In the genomic region with DNA sequence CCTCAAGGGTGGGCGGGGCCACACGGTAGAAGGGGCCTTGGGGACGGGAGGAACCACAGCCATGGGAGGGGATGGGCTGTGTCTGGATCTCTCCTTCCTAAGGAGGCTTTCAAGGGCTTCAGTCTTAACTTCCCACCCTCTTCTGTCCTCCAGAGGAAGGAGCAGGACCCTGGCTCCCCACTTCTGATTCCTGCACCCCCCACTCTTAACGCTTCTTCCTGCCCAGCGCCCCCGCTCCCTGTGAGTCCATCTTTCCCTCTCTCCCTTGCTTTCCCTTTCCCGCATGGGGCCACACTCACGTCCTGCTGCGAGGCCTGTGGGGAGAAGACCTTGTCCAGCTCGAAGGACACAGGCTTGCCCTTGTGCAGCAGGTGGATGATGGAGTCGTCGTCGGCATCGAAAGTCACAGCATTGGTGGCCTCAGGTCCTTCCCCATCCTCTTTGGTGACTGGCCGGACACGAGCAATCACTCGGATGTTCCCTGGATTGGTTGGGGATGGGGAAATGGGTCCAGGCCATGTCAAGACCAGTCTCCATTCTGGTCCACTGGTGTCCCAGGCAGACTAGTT, we compare ENCODE assay signal across 13 cellular contexts. TPM values are rescaled to one million over a fixed set of nuclear protein-coding genes. Genes with fewer than 3 reads are reported as not detected.
"Had no signal": no experiment of that assay in that cellular context is flagged by ENCODE, and none has a peak within 500 bp of the region (broad histone marks: within the 10 kb centered on the region; RNA-seq: fewer than 3 reads in every experiment).

No MANE protein-coding gene starts in this region.

- H3K4me3 ChIP-seq: coronary artery, heart left ventricle, pancreas, sigmoid colon, stomach, vagina had no signal

- H3K27ac ChIP-seq: pancreas, vagina, VCaP had no signal

- H3K9me3 ChIP-seq: heart left ventricle, pancreas, sigmoid colon, stomach, vagina had no signal

- H3K27me3 ChIP-seq: brain microvascular endothelial cell, heart left ventricle, pancreas, sigmoid colon, stomach, vagina had no signal

- FAIRE-seq: endometrium, frontal cortex, pancreas had no signal

- DNase-seq: left ventricle myocardium superior; sigmoid colon; stimulated activated CD4-positive, alpha-beta T cell treated with anti-CD3 and anti-CD28 coated beads, Interleukin-4, amount 100 ng/mL, for 24 hours; stomach had no signal

- H3K4me1 ChIP-seq: pancreas had no signal

RNA-seq across cellular contexts. Expression of a gene that starts 37.0 kb away (rescaled TPM):
- polyA plus RNA-seq: naive thymus-derived CD4-positive, alpha-beta T cell had no signal
